Comparison of ENCODE assay signal across 9 cellular contexts in the genomic region with DNA sequence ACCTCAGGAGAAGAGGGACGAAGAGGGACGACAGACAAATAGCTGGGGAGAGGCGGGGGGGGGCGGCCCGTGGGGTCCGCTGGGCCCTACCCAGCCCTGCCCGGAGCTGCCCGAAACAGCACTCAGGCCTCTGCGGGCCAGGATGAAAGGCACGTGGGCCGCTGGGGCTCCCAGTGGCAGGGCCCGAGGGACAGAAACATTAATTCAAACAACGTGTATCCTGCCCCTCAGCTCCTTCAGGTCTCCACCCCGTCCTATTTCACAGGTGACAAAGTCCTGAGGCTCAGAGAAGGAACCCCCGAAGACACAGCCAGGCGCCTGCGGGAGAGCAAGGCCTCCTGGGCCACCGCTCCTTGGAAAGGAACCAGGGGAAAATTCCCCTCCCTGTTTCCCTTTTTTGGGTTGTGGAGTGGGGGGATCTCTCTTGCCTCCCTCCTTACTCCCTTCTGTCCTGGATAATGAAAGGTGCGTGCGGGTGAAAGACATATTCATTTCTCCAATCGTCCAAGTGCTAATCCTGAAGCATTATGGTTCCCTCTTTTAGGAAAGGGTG.
DNase-seq lines count a peak whose midpoint lies in the region; ATAC-seq and TF ChIP-seq lines count a peak whose summit lies in the region.
"Had no signal": no experiment of that assay in that cellular context is flagged by ENCODE, and none has a peak within 500 bp of the region (broad histone marks: within the 10 kb centered on the region; RNA-seq: fewer than 3 reads in every experiment).

No MANE protein-coding gene starts in this region.

- H3K4me3 ChIP-seq in GM06990 (replicated peaks; ENCODE audit: low read depth, low read length) (peak overlapping the region; percentile 57), neural progenitor cell (peak overlapping the region; percentile 70)

- H3K4me3 Mint-ChIP-seq in central memory CD8-positive, alpha-beta T cell, result peak overlapping the region; percentile 84
- peak overlapping the region; percentile 95 for H3K4me3 Mint-ChIP-seq in neural progenitor cell

- H3K36me3 ChIP-seq in GM06990 (ENCODE audit: control insufficient read depth, insufficient read depth, low read length) (no peaks in the 10 kb centered on the region), neural progenitor cell (no peaks in the 10 kb centered on the region)

- no peak overlapping the region for H3K9ac ChIP-seq in neural progenitor cell

- H3K4me2 ChIP-seq in neural progenitor cell, result peak overlapping the region; percentile 96

- H2AFZ ChIP-seq in neural progenitor cell (replicated peaks), result peak overlapping the region; percentile 98

- no peaks in the 10 kb centered on the region for H3K36me3 Mint-ChIP-seq in central memory CD8-positive, alpha-beta T cell (ENCODE audit: insufficient read depth)
- peaks cover 4% of the 10 kb centered on the region for H3K36me3 Mint-ChIP-seq in neural progenitor cell

- peaks cover 9% of the 10 kb centered on the region for H3K4me1 Mint-ChIP-seq in central memory CD8-positive, alpha-beta T cell
- peaks cover 20% of the 10 kb centered on the region for H3K4me1 Mint-ChIP-seq in neural progenitor cell

- peaks cover 13% of the 10 kb centered on the region for H3F3A ChIP-seq in neural progenitor cell (ENCODE audit: low read depth)

- H3K27ac Mint-ChIP-seq in central memory CD8-positive, alpha-beta T cell (ENCODE audit: low read depth), result no peak overlapping the region
- no peak overlapping the region for H3K27ac Mint-ChIP-seq in neural progenitor cell

- ATAC-seq in HG02763 (IDR thresholded peaks at IDR 0.05; ENCODE audit: unreplicated experiment) (peak; percentile 21), HG03280 (IDR thresholded peaks at IDR 0.05; ENCODE audit: unreplicated experiment) (no peak)
- no peak for ATAC-seq in central memory CD8-positive, alpha-beta T cell (replicated peaks; ENCODE audit: extremely low read depth, poor library complexity, severe bottlenecking)

- no peaks in the 10 kb centered on the region for H3K79me2 ChIP-seq in neural progenitor cell (ENCODE audit: low read depth)

- H3K4me1 ChIP-seq in neural progenitor cell, result peaks cover 9% of the 10 kb centered on the region

- H3K9me3 ChIP-seq in neural progenitor cell (ENCODE audit: low read depth), result no peaks in the 10 kb centered on the region

- H3K27me3 ChIP-seq in GM06990 (replicated peaks; ENCODE audit: control insufficient read depth, insufficient read depth, low read length), result no peaks in the 10 kb centered on the region
- H3K27me3 ChIP-seq in neural progenitor cell, result peaks cover 35% of the 10 kb centered on the region

- H3K9me3 Mint-ChIP-seq in central memory CD8-positive, alpha-beta T cell, result no peaks in the 10 kb centered on the region
- no peaks in the 10 kb centered on the region for H3K9me3 Mint-ChIP-seq in neural progenitor cell

- no peaks in the 10 kb centered on the region for H4K20me1 ChIP-seq in neural progenitor cell (ENCODE audit: low read depth)

- TF ChIP-seq CTCF in GM06990 (IDR thresholded peaks at IDR 0.05; ENCODE audit: insufficient read depth, low read length, poor library complexity, severe bottlenecking), result no peak
- no peak for TF ChIP-seq CTCF in neural progenitor cell (IDR thresholded peaks at IDR 0.05)

- DNase-seq in GM06990 (ENCODE audit: extremely low read depth, insufficient read length), result no peak
- no peak for DNase-seq in central memory CD8-positive, alpha-beta T cell (ENCODE audit: low spot score in 2 of 2)
- DNase-seq in neural progenitor cell (ENCODE audit: low spot score), result no peak
- no peak for DNase-seq in stimulated activated naive CD4-positive, alpha-beta T cell treated with Interleukin-2 at 50 U/mL for 16 hours (lab: John Stamatoyannopoulos, UW)
- no peak for DNase-seq in dedifferentiated amniotic fluid mesenchymal stem cell (ENCODE audit: extremely low spot score)
- no peak for DNase-seq in hepatic stellate cell (ENCODE audit: low spot score)

- no peak overlapping the region for H3K27ac ChIP-seq in neural progenitor cell
- H3K27ac ChIP-seq: epithelial cell of prostate had no signal

- peaks cover 22% of the 10 kb centered on the region for H3K27me3 Mint-ChIP-seq in central memory CD8-positive, alpha-beta T cell
- no peaks in the 10 kb centered on the region for H3K27me3 Mint-ChIP-seq in neural progenitor cell (ENCODE audit: insufficient read depth, low read depth)
